ENCODE assay signal across 9 cellular contexts in genomic region chr20:17525650-17526049, GRCh38. TPM values are rescaled to one million over a fixed set of nuclear protein-coding genes. Genes with fewer than 3 reads are reported as not detected.
DNase-seq lines count a peak whose midpoint lies in the region; ATAC-seq, FAIRE-seq and TF ChIP-seq lines count a peak whose summit lies in the region.
"Had no signal": no experiment of that assay in that cellular context is flagged by ENCODE, and none has a peak within 500 bp of the region (broad histone marks: within the 10 kb centered on the region; RNA-seq: fewer than 3 reads in every experiment).

No MANE protein-coding gene starts in this region.

- H3K79me2 ChIP-seq in K562 (ENCODE audit: control insufficient read depth, insufficient read depth, low read length): no peaks in the 10 kb centered on the region

- peak; percentile 92 for ATAC-seq in K562

- no TSS peak for BruUV-seq in K562 (replicated peaks; lab: Mats Ljungman, UMichigan)

- intact Hi-C loops in K562 (cut with micrococcal nuclease): no loop called here

- TF ChIP-seq POLR2A in K562 (conservative IDR thresholded peaks at IDR 0.05): no peak

- POLR2A ChIA-PET in K562 (lab: Yijun Ruan, JAX): no interaction called here

- no peak overlapping the region for H3K27ac ChIP-seq in K562 (ENCODE audit: extremely low read depth, low read depth, low read length)

- TF ChIP-seq EP300 in K562 (IDR thresholded peaks at IDR 0.05; ENCODE audit: low read length): no peak

- peaks cover 0 to 19% of the 10 kb centered on the region in 2 experiments; a peak in 2 of 5 replicates for H3K27me3 ChIP-seq in K562 (ENCODE audit: control insufficient read depth in 2 of 2, insufficient read depth in 2 of 2, low read length in 2 of 2)

- H3K9me3 ChIP-seq in K562 (replicated peaks; ENCODE audit: control insufficient read depth, insufficient read depth, low read depth, low read length): no peaks in the 10 kb centered on the region

- in situ Hi-C loops in K562 (cut with MboI): no loop called here

- H3K4me2 ChIP-seq in K562 (ENCODE audit: insufficient read depth, low read length): no peak overlapping the region

- H2AFZ ChIP-seq in K562 (ENCODE audit: low read depth, low read length): peak overlapping the region; percentile 77; the same call in 1 of the 2 replicates

- no peak overlapping the region for H3K4me3 ChIP-seq in K562

- H3K9me1 ChIP-seq in K562 (ENCODE audit: control insufficient read depth, insufficient read depth, low read length): no peaks in the 10 kb centered on the region

- no peak overlapping the region for H3K9ac ChIP-seq in K562 (ENCODE audit: insufficient read depth in 1 of 2, low read depth in 2 of 2, low read length in 2 of 2)

- FAIRE-seq in K562 (lab: Jason Lieb, UNC): peak; percentile 78
- FAIRE-seq: TTC549 had no signal

- CTCF ChIA-PET in K562 (lab: Yijun Ruan, JAX; ENCODE audit: low intra/inter-chr PET ratio): no interaction called here

- H3K36me3 ChIP-seq in K562 (ENCODE audit: control insufficient read depth, insufficient read depth, low read length): no peaks in the 10 kb centered on the region

- TF ChIP-seq RAD21 in K562 (CRISPR knock-in tag; conservative IDR thresholded peaks at IDR 0.05 in 1 of 2, IDR thresholded peaks at IDR 0.05 in 1 of 2): no peak

- 0 out of 5 replicates have a peak, but pooled peaks cover 0 to under 1% of the 10 kb centered on the region in 2 experiments for H3K4me1 ChIP-seq in K562 (replicated peaks in 1 of 2; ENCODE audit: control insufficient read depth in 2 of 2, insufficient read depth in 2 of 2, low read length in 2 of 2)

- H4K20me1 ChIP-seq in K562 (replicated peaks; ENCODE audit: control insufficient read depth, insufficient read depth, low read length): no peaks in the 10 kb centered on the region

- peak; percentile 22 for DNase-seq in stimulated activated CD4-positive, alpha-beta T cell treated with anti-CD3 and anti-CD28 coated beads, Interleukin-4, amount 100 ng/mL, for 24 hours
- DNase-seq in stimulated activated CD4-positive, alpha-beta T cell treated with anti-CD3 and anti-CD28 coated beads, Interleukin-2, amount 100 ng/mL, for 24 hours: no peak
- DNase-seq in NCI-H1105 treated with DMSO at 0.1 percent for 48 hours (lab: John Stamatoyannopoulos, UW): peak; percentile 54
- DNase-seq in K562 (ENCODE audit: extremely low read depth in 1 of 4, low spot score in 3 of 4): peak; percentile 28 to 48 (median 46)
- DNase-seq in superior temporal gyrus (ENCODE audit: extremely low spot score): peak; percentile 42
- DNase-seq in GM20000 (ENCODE audit: low spot score): no peak
- DNase-seq in islet precursor cell: no peak
- DNase-seq in stimulated activated CD4-positive, alpha-beta T cell treated with anti-CD3 and anti-CD28 coated beads, Interleukin-2, amount 100 ng/mL, for 48 hours: no peak

- no peak for TF ChIP-seq CTCF in K562 (IDR thresholded peaks at IDR 0.05 in 2 of 3, conservative IDR thresholded peaks at IDR 0.05 in 1 of 3; ENCODE audit: insufficient read depth in 2 of 3, low read depth in 1 of 3, low read length in 3 of 3)
- no peak for TF ChIP-seq CTCF in GM20000 (IDR thresholded peaks at IDR 0.05; ENCODE audit: extremely low read depth, missing control alignments)

TF ChIP-seq in K562, 482 proteins besides CTCF, POLR2A, EP300 and RAD21 (continues in another document):
- TF ChIP-seq TAF9B (IDR thresholded peaks at IDR 0.05; ENCODE audit: partially characterized antibody) (no peak), SIX5 (IDR thresholded peaks at IDR 0.05; ENCODE audit: borderline replicate concordance in 1 of 2, insufficient read depth in 1 of 2, low read depth in 1 of 2, low read length in 2 of 2) (peak; percentile 42 to 51; a peak in 2 of 4 replicates), CC2D1A (IDR thresholded peaks at IDR 0.05) (no peak), HOXB6 (CRISPR knock-in tag; IDR thresholded peaks at IDR 0.05; ENCODE audit: borderline replicate concordance) (no peak), HBP1 (CRISPR knock-in tag; IDR thresholded peaks at IDR 0.05) (no peak), HDAC6 (IDR thresholded peaks at IDR 0.05; ENCODE audit: low read depth, low read length) (no peak), ZNF143 (CRISPR knock-in tag; IDR thresholded peaks at IDR 0.05) (peak; percentile 68), NFIC (IDR thresholded peaks at IDR 0.05) (no peak), RBM14 (IDR thresholded peaks at IDR 0.05; ENCODE audit: borderline replicate concordance, insufficient read depth, low read depth, low read length) (no peak), SIN3A (IDR thresholded peaks at IDR 0.05; ENCODE audit: borderline replicate concordance in 2 of 2, control insufficient read depth in 1 of 2, low read depth in 2 of 2, low read length in 2 of 2) (no peak)
- TF ChIP-seq, protein P1, sequence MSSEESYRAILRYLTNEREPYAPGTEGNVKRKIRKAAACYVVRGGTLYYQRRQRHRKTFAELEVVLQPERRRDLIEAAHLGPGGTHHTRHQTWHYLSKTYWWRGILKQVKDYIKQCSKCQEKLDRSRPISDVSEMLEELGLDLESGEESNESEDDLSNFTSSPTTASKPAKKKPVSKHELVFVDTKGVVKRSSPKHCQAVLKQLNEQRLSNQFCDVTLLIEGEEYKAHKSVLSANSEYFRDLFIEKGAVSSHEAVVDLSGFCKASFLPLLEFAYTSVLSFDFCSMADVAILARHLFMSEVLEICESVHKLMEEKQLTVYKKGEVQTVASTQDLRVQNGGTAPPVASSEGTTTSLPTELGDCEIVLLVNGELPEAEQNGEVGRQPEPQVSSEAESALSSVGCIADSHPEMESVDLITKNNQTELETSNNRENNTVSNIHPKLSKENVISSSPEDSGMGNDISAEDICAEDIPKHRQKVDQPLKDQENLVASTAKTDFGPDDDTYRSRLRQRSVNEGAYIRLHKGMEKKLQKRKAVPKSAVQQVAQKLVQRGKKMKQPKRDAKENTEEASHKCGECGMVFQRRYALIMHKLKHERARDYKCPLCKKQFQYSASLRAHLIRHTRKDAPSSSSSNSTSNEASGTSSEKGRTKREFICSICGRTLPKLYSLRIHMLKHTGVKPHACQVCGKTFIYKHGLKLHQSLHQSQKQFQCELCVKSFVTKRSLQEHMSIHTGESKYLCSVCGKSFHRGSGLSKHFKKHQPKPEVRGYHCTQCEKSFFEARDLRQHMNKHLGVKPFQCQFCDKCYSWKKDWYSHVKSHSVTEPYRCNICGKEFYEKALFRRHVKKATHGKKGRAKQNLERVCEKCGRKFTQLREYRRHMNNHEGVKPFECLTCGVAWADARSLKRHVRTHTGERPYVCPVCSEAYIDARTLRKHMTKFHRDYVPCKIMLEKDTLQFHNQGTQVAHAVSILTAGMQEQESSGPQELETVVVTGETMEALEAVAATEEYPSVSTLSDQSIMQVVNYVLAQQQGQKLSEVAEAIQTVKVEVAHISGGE (CRISPR knock-in tag; IDR thresholded peaks at IDR 0.05): no peak

RNA-seq across cellular contexts. Expression of gene BFSP1, which starts 5.5 kb away (rescaled TPM):
- 0.35 TPM in 1 of 2 replicates, not detected in the other for total RNA-seq in K562 (2011; cell fraction: chromatin; rRNA removed; ENCODE audit: low replicate concordance)
- total RNA-seq in K562 (2011; cell fraction: nucleolus; rRNA removed): 0.50 TPM in 1 of 2 replicates, not detected in the other
- not detected in 2 replicates for total RNA-seq in K562 (2011; cell fraction: nucleoplasm; rRNA removed)
- total RNA-seq in K562 (2014; rRNA removed) (0.09 and 0.53 TPM in 2 replicates), K562 (2014; rRNA removed; fragmentation: Illumina TruSeq; extraction: Trizol) (0.54 and 0.58 TPM in 2 replicates), K562 (2015; rRNA removed; fragmentation: Illumina TruSeq; extraction: Trizol) (0.34 and 0.40 TPM in 2 replicates), K562 (2021) (0.29 and 0.40 TPM in 2 replicates)
- polyA plus RNA-seq in K562 (2011; rRNA removed) (0.32 and 0.70 TPM in 2 replicates), K562 (2014; fragmentation: Illumina TruSeq; extraction: Trizol) (0.43 and 0.55 TPM in 2 replicates), K562 (2014; fragmentation: Nextera tagmentation; extraction: Ambion mirVana) (under 1 TPM; 0.20 to 0.42 TPM), K562 (2014; rRNA removed) (0.42 and 0.86 TPM in 2 replicates)
- polyA plus RNA-seq in K562 (2011; cell fraction: cytosol; rRNA removed): 0.04 and 0.43 TPM in 2 replicates
- 0.38 and 1.1 TPM in 2 replicates for polyA plus RNA-seq in K562 (2011; cell fraction: nucleus; rRNA removed)
- polyA plus RNA-seq in K562 (2012): 0.51 and 0.65 TPM in 2 replicates
- polyA minus RNA-seq in K562 (2011; rRNA and poly(A)+ RNA removed): 0.28 and 0.60 TPM in 2 replicates
- not detected in 2 replicates for polyA minus RNA-seq in K562 (2011; cell fraction: cytosol; rRNA and poly(A)+ RNA removed)
- 0.67 and 0.89 TPM in 2 replicates for polyA minus RNA-seq in K562 (2011; cell fraction: nucleus; rRNA and poly(A)+ RNA removed)

RNA-seq across cellular contexts. Expression of gene DSTN, which starts 44.2 kb away (rescaled TPM):
- total RNA-seq in K562 (2011; cell fraction: chromatin; rRNA removed; ENCODE audit: low replicate concordance): 1.8 and 4.2 TPM in 2 replicates
- 1.3 and 2.0 TPM in 2 replicates for total RNA-seq in K562 (2011; cell fraction: nucleolus; rRNA removed)
- 3.9 and 5.3 TPM in 2 replicates for total RNA-seq in K562 (2011; cell fraction: nucleoplasm; rRNA removed)
- total RNA-seq in K562 (2014; rRNA removed) (47.7 and 51.8 TPM in 2 replicates), K562 (2014; rRNA removed; fragmentation: Illumina TruSeq; extraction: Trizol) (61.0 and 63.1 TPM in 2 replicates), K562 (2015; rRNA removed; fragmentation: Illumina TruSeq; extraction: Trizol) (62.3 and 63.1 TPM in 2 replicates), K562 (2021) (68.2 and 77.6 TPM in 2 replicates)
- polyA plus RNA-seq in K562 (2011; rRNA removed) (25.7 and 38.1 TPM in 2 replicates), K562 (2014; fragmentation: Illumina TruSeq; extraction: Trizol) (87.6 and 88.3 TPM in 2 replicates), K562 (2014; fragmentation: Nextera tagmentation; extraction: Ambion mirVana) (10 to 100 TPM; 37.5 to 47.7 TPM), K562 (2014; rRNA removed) (47.9 and 64.3 TPM in 2 replicates)
- 4.8 and 16.4 TPM in 2 replicates for polyA plus RNA-seq in K562 (2011; cell fraction: cytosol; rRNA removed)
- 4.9 and 14.9 TPM in 2 replicates for polyA plus RNA-seq in K562 (2011; cell fraction: nucleus; rRNA removed)
- 86.2 and 126 TPM in 2 replicates for polyA plus RNA-seq in K562 (2012)
- 8.1 and 20.3 TPM in 2 replicates for polyA minus RNA-seq in K562 (2011; rRNA and poly(A)+ RNA removed)
- polyA minus RNA-seq in K562 (2011; cell fraction: cytosol; rRNA and poly(A)+ RNA removed): 14.6 and 17.2 TPM in 2 replicates
- polyA minus RNA-seq in K562 (2011; cell fraction: nucleus; rRNA and poly(A)+ RNA removed): 1.1 and 3.7 TPM in 2 replicates

Comparison
In these comparisons a context has a peak if more than half of its experiments do, and no peak if none do; other contexts are left out.
1. DNase-seq: peak in stimulated activated CD4-positive, alpha-beta T cell treated with anti-CD3 and anti-CD28 coated beads, Interleukin-4, amount 100 ng/mL, for 24 hours (single experiment), NCI-H1105 treated with DMSO at 0.1 percent for 48 hours (single experiment), K562 (4 of 4) and superior temporal gyrus (single experiment); none in stimulated activated CD4-positive, alpha-beta T cell treated with anti-CD3 and anti-CD28 coated beads, Interleukin-2, amount 100 ng/mL, for 24 hours (0 of 2), GM20000 (single experiment), islet precursor cell (single experiment) and stimulated activated CD4-positive, alpha-beta T cell treated with anti-CD3 and anti-CD28 coated beads, Interleukin-2, amount 100 ng/mL, for 48 hours (0 of 2).